8 cellular contexts compared by ENCODE assay signal in genomic region chr4:147683717-147684700, GRCh38. TPM values are rescaled to one million over a fixed set of nuclear protein-coding genes. Genes with fewer than 3 reads are reported as not detected.
DNase-seq lines count a peak whose midpoint lies in the region; ATAC-seq, FAIRE-seq and TF ChIP-seq lines count a peak whose summit lies in the region.

TSS of gene PRMT9 (minus strand) at chr4:147684163. CDS start at chr4:147683987, 176 bp downstream.

- H3K9ac ChIP-seq in H1 (replicated peaks in 1 of 4; ENCODE audit: extremely low read depth in 1 of 4, low read depth in 3 of 4, low read length in 3 of 4) (peak within 1 kb of the TSS; percentile 78 to 88 (median 83)), mesenchymal stem cell (ENCODE audit: low read length) (peak within 1 kb of the TSS; percentile 88)

- H2BK15ac ChIP-seq in H1 (ENCODE audit: low read length) (no peak within 1 kb of the TSS; the same call in 1 of the 2 replicates), mesenchymal stem cell (ENCODE audit: low read depth, poor library complexity, severe bottlenecking) (peak within 1 kb of the TSS; percentile 69)

- H3K79me2 ChIP-seq in H1 (ENCODE audit: control insufficient read depth in 1 of 2, insufficient read depth in 2 of 2, low read length in 2 of 2), result peaks cover 0 to 18% of the 10 kb centered on the region in 2 experiments; a peak in 2 of 4 replicates

- peak; percentile 99 for ATAC-seq in GM19455 (IDR thresholded peaks at IDR 0.05; ENCODE audit: unreplicated experiment)

- H3K4me1 ChIP-seq in H1 (replicated peaks in 1 of 4; ENCODE audit: control insufficient read depth in 3 of 4, insufficient read depth in 4 of 4, low read length in 3 of 4), result peaks cover 0 to 6% (median 3%) of the 10 kb centered on the region in 4 experiments; a peak in 4 of 7 replicates
- no peaks in the 10 kb centered on the region for H3K4me1 ChIP-seq in mesenchymal stem cell (ENCODE audit: control insufficient read depth, insufficient read depth, low read depth, low read length)

- H3K18ac ChIP-seq in H1 (ENCODE audit: extremely low read depth, low read length) (peak within 1 kb of the TSS; percentile 91), mesenchymal stem cell (ENCODE audit: low read depth in 1 of 2, low read length in 2 of 2) (peak within 1 kb of the TSS; percentile 88 to 97)

- H3K4ac ChIP-seq in H1 (replicated peaks; ENCODE audit: insufficient read length, low read depth, low read length) (no peak within 1 kb of the TSS), mesenchymal stem cell (ENCODE audit: low read depth in 1 of 2, low read length in 2 of 2) (peak within 1 kb of the TSS; percentile 30 to 66)

- H3K79me1 ChIP-seq in H1 (ENCODE audit: low read depth, low read length) (peaks cover 3% of the 10 kb centered on the region; the same call in 1 of the 2 replicates), mesenchymal stem cell (replicated peaks; ENCODE audit: low read length, poor library complexity, severe bottlenecking) (peaks cover 11% of the 10 kb centered on the region)

- H3K14ac ChIP-seq in H1 (ENCODE audit: insufficient read length), result peak within 1 kb of the TSS; percentile 33
- H3K14ac ChIP-seq in mesenchymal stem cell (ENCODE audit: low read length in 2 of 2), result peak within 1 kb of the TSS; percentile 95

- no peak within 1 kb of the TSS for H2BK120ac ChIP-seq in H1 (replicated peaks; ENCODE audit: low read depth, low read length)
- H2BK120ac ChIP-seq in mesenchymal stem cell (ENCODE audit: low read depth, low read length), result peak within 1 kb of the TSS; percentile 34

- FAIRE-seq in H1 (lab: Jason Lieb, UNC), result no peak

- peak within 1 kb of the TSS; percentile 30; the same call in 1 of the 2 replicates for H3K27ac ChIP-seq in H1 (ENCODE audit: low read depth, low read length)
- H3K27ac ChIP-seq in mesenchymal stem cell (ENCODE audit: low read length, poor library complexity, severe bottlenecking), result peak within 1 kb of the TSS; percentile 83

- peak within 1 kb of the TSS; percentile 63 for H3K56ac ChIP-seq in H1 (replicated peaks; ENCODE audit: insufficient read length, low read depth, low read length)

- 3% methylated on average over 58 of the region's 69 CpGs; no CpG with 5 or more reads in 1 of the 2 experiments for WGBS in H1 (ENCODE audit: extremely low coverage in 1 of 2, insufficient coverage in 1 of 2, insufficient read length in 1 of 2, insufficient replicate concordance in 2 of 2, low coverage in 1 of 2, low lambda C conversion rate in 2 of 2, missing lambda C conversion rate in 1 of 2), 2 experiments
- WGBS in mesenchymal stem cell, result 2% methylated on average over 65 of the region's 69 CpGs

- peak within 1 kb of the TSS; percentile 72 to 75 for H3K4me2 ChIP-seq in H1 (ENCODE audit: insufficient read depth in 1 of 2, low read depth in 2 of 2, low read length in 2 of 2)
- H3K4me2 ChIP-seq in mesenchymal stem cell (ENCODE audit: low read length, poor library complexity, severe bottlenecking), result peak within 1 kb of the TSS; percentile 95

- peak in 1 of 2 experiments; percentile 51; a peak in 1 of 3 replicates for TF ChIP-seq EP300 in H1 (IDR thresholded peaks at IDR 0.05; ENCODE audit: borderline replicate concordance in 1 of 2, low read depth in 2 of 2, low read length in 2 of 2)

- H3K4me3 ChIP-seq in H1 (ENCODE audit: extremely low read depth in 1 of 4, insufficient read depth in 2 of 4, low read depth in 3 of 4, low read length in 4 of 4), result peak within 1 kb of the TSS; percentile 68 to 83 (median 77)
- H3K4me3 ChIP-seq in mesenchymal stem cell (ENCODE audit: insufficient read depth in 1 of 2, low read depth in 1 of 2, low read length in 2 of 2), result peak within 1 kb of the TSS; percentile 78 to 87

- H3K27me3 ChIP-seq in H1 (replicated peaks in 1 of 4; ENCODE audit: control insufficient read depth in 3 of 4, extremely low read depth in 1 of 4, insufficient read depth in 3 of 4, low read length in 3 of 4) (no peaks in the 10 kb centered on the region), mesenchymal stem cell (ENCODE audit: control insufficient read depth in 1 of 2, insufficient read depth in 1 of 2, low read length in 2 of 2) (no peaks in the 10 kb centered on the region)

- H4K91ac ChIP-seq in H1 (replicated peaks; ENCODE audit: insufficient read length, low read length) (peak within 1 kb of the TSS; percentile 79), mesenchymal stem cell (ENCODE audit: low read length) (peak within 1 kb of the TSS; percentile 96)

- TF ChIP-seq CTCF in H1 (IDR thresholded peaks at IDR 0.05; ENCODE audit: control extremely low read depth in 1 of 3, insufficient read depth in 1 of 3, low read depth in 1 of 3, low read length in 3 of 3), result no peak

- H3K36me3 ChIP-seq in H1 (ENCODE audit: control insufficient read depth in 2 of 4, insufficient read depth in 4 of 4, low read length in 3 of 4), result 0 out of 8 replicates have a peak, but pooled peaks cover 0 to 2% (median 0%) of the 10 kb centered on the region in 4 experiments
- peaks cover 6 to 8% of the 10 kb centered on the region in 2 experiments for H3K36me3 ChIP-seq in mesenchymal stem cell (ENCODE audit: control insufficient read depth in 1 of 2, insufficient read depth in 2 of 2, low read depth in 1 of 2, low read length in 2 of 2)

- POLR2A ChIA-PET in H1 (lab: Charles Lee; ENCODE audit: partially characterized antibody), result interaction anchor here (0.6 to 2.4 kb wide), 14 partner anchors 10 to 1160 kb away, joined by 3 to 11 read pairs (median 4); partner anchors contain the start of genes ARHGAP10 and TMEM184C

- H4K8ac ChIP-seq in H1 (ENCODE audit: extremely low read depth, insufficient read depth, low read length), result peak within 1 kb of the TSS; percentile 66; the same call in 1 of the 2 replicates
- peak within 1 kb of the TSS; percentile 99 for H4K8ac ChIP-seq in mesenchymal stem cell (ENCODE audit: low read length)

- H3K9me3 ChIP-seq in H1 (ENCODE audit: insufficient read depth in 2 of 2, low read depth in 1 of 2, low read length in 1 of 2), result no peaks in the 10 kb centered on the region
- no peaks in the 10 kb centered on the region for H3K9me3 ChIP-seq in mesenchymal stem cell (ENCODE audit: control insufficient read depth, low read length)

- H3K23ac ChIP-seq in H1 (ENCODE audit: insufficient read length) (no peak within 1 kb of the TSS), mesenchymal stem cell (ENCODE audit: low read length in 2 of 2) (peak within 1 kb of the TSS in 1 of 2 experiments; percentile 87)

- H2BK20ac ChIP-seq in H1 (ENCODE audit: low read length), result no peak within 1 kb of the TSS

- H2BK12ac ChIP-seq in H1 (ENCODE audit: low read depth, low read length) (peak within 1 kb of the TSS; percentile 5), mesenchymal stem cell (ENCODE audit: low read length in 2 of 2) (peak within 1 kb of the TSS in 1 of 2 experiments; percentile 47)

- no peak within 1 kb of the TSS for H2AK5ac ChIP-seq in H1 (ENCODE audit: low read depth, low read length)
- no peak within 1 kb of the TSS for H2AK5ac ChIP-seq in mesenchymal stem cell (ENCODE audit: low read length, severe bottlenecking)

- peak; percentile 71 to 92 for TF ChIP-seq POLR2A in H1 (IDR thresholded peaks at IDR 0.05; ENCODE audit: control extremely low read depth in 1 of 2, low read depth in 2 of 2, low read length in 2 of 2)

- peaks cover 5% of the 10 kb centered on the region; the same call in 1 of the 2 replicates for H3K23me2 ChIP-seq in H1 (ENCODE audit: low read depth, low read length)

- H2AFZ ChIP-seq in H1 (ENCODE audit: low read length), result peak within 1 kb of the TSS; percentile 91
- H2AFZ ChIP-seq in mesenchymal stem cell (ENCODE audit: low read depth, low read length), result peak within 1 kb of the TSS; percentile 72

- peak; percentile 92 for DNase-seq in COLO668 (lab: John Stamatoyannopoulos, UW; ENCODE audit: unreplicated experiment)
- DNase-seq in HK-2 (ENCODE audit: unreplicated experiment), result peak; percentile 90
- peak; percentile 22 for DNase-seq in NK-92 (lab: John Stamatoyannopoulos, UW; ENCODE audit: unreplicated experiment)
- DNase-seq in activated CD8-positive, alpha-beta memory T cell treated with anti-CD3 and anti-CD28 coated beads for 48 hours (ENCODE audit: low read depth in 2 of 3, low spot score in 2 of 3), result peak; percentile 69 to 83 (median 78)
- DNase-seq in H1 (ENCODE audit: low read depth in 1 of 2, low spot score in 2 of 2), result peak; percentile 49 to 93
- peak; percentile 94 for DNase-seq in mesenchymal stem cell
- DNase-seq in stimulated activated CD8-positive, alpha-beta memory T cell treated with anti-CD3 and anti-CD28 coated beads, Interleukin-12 subunit alpha, Interleukin-12 subunit beta, amount 100 ng/mL, for 24 hours (ENCODE audit: extremely low read depth), result peak; percentile 80

- TF ChIP-seq RAD21 in H1 (IDR thresholded peaks at IDR 0.05 in 1 of 2, conservative IDR thresholded peaks at IDR 0.05 in 1 of 2; ENCODE audit: low read depth in 2 of 2, low read length in 2 of 2), result no peak

- H2BK5ac ChIP-seq in H1 (ENCODE audit: low read depth, low read length) (peak within 1 kb of the TSS; percentile 38; the same call in 1 of the 2 replicates), mesenchymal stem cell (ENCODE audit: low read depth, low read length, poor library complexity, severe bottlenecking) (peak within 1 kb of the TSS; percentile 84)

- CTCF ChIA-PET in H1 (lab: Charles Lee; ENCODE audit: partially characterized antibody), result interaction anchor here (0.6 to 4.3 kb wide), 10 partner anchors 10 to 183 kb away, joined by 3 to 28 read pairs (median 4); no protein-coding TSS in a partner anchor

- H4K20me1 ChIP-seq in H1 (replicated peaks in 1 of 2; ENCODE audit: control insufficient read depth in 1 of 2, insufficient read depth in 2 of 2, low read length in 2 of 2), result peaks cover 0 to 2% of the 10 kb centered on the region in 2 experiments

- peak within 1 kb of the TSS; percentile 42 for H4K5ac ChIP-seq in H1 (ENCODE audit: insufficient read length, low read depth, low read length)

TF ChIP-seq in H1, 55 proteins besides CTCF, POLR2A, EP300 and RAD21 (continues in another document):
- peak; percentile 53; the same call in 1 of the 2 replicates for TF ChIP-seq TEAD4 (IDR thresholded peaks at IDR 0.05; ENCODE audit: low read depth, low read length)
- peak; percentile 55; the same call in 1 of the 2 replicates for TF ChIP-seq BACH1 (IDR thresholded peaks at IDR 0.05; ENCODE audit: low read length)
- no peak; the same call in 1 of the 2 replicates for TF ChIP-seq CHD1 (IDR thresholded peaks at IDR 0.05; ENCODE audit: low read depth, low read length)
- no peak for TF ChIP-seq SIX5 (IDR thresholded peaks at IDR 0.05; ENCODE audit: low read depth, low read length)

RNA-seq across cellular contexts. Expression of gene PRMT9, which starts in this region (rescaled TPM):
- 9.6 and 9.9 TPM in 2 replicates for total RNA-seq in H1 (2021; fragmentation: NEBNext Ultra II Directional; extraction: Animal tissue kit (Norgen Biotek cat#: 25700))
- polyA plus RNA-seq in H1 (2011; rRNA removed), result 2.7 and 3.8 TPM in 2 replicates
- 4.1 TPM for polyA plus RNA-seq in H1 (2011; cell fraction: cytosol; rRNA removed)
- 2.5 TPM for polyA plus RNA-seq in H1 (2011; cell fraction: nucleus; rRNA removed)
- polyA plus RNA-seq in H1 (2012, experiment 1 of 2), result 5.4 to 8.4 TPM (median 6.1 TPM) in 4 replicates
- polyA plus RNA-seq in H1 (2012, experiment 2 of 2), result 0.35 TPM
- polyA plus RNA-seq in H1 (2013, experiment 1 of 2), result 4.2 TPM
- polyA plus RNA-seq in H1 (2013, experiment 2 of 2), result 4.0 TPM
- 7.6 and 14.6 TPM in 2 replicates for polyA minus RNA-seq in H1 (2011; rRNA and poly(A)+ RNA removed)
- 6.7 TPM for polyA minus RNA-seq in H1 (2011; cell fraction: cytosol; rRNA and poly(A)+ RNA removed)
- 11.6 TPM for polyA minus RNA-seq in H1 (2011; cell fraction: nucleus; rRNA and poly(A)+ RNA removed)
- polyA plus RNA-seq in mesenchymal stem cell (2013, experiment 1 of 2), result 4.2 TPM
- polyA plus RNA-seq in mesenchymal stem cell (2013, experiment 2 of 2), result 3.8 TPM

Comparison
In these comparisons a context has a peak if more than half of its experiments do, and no peak if none do; other contexts are left out.
1. Peak in every context shown above with its lines: DNase-seq, ATAC-seq, H3K4me3 ChIP-seq and H3K27ac ChIP-seq.
2. DNase-seq: peak in every context shown above with its lines; median percentile 94 in mesenchymal stem cell; 92 in COLO668; 90 in HK-2; 80 in stimulated activated CD8-positive, alpha-beta memory T cell treated with anti-CD3 and anti-CD28 coated beads, Interleukin-12 subunit alpha, Interleukin-12 subunit beta, amount 100 ng/mL, for 24 hours; 78 in activated CD8-positive, alpha-beta memory T cell treated with anti-CD3 and anti-CD28 coated beads for 48 hours; 71 in H1; 22 in NK-92.